ENCODE assay signal across 1 cellular context in genomic region chr9:131349881-131350563, GRCh38.
A peak's percentile ranks its signal among the peaks of the same experiment; 100 is the strongest.
TF ChIP-seq lines count a peak whose summit lies in the region.

No MANE protein-coding gene starts in this region.

TF ChIP-seq in K562, 482 proteins besides CTCF, POLR2A, EP300 and RAD21 (continued from another document and continues in another):
- TF ChIP-seq, protein P1, sequence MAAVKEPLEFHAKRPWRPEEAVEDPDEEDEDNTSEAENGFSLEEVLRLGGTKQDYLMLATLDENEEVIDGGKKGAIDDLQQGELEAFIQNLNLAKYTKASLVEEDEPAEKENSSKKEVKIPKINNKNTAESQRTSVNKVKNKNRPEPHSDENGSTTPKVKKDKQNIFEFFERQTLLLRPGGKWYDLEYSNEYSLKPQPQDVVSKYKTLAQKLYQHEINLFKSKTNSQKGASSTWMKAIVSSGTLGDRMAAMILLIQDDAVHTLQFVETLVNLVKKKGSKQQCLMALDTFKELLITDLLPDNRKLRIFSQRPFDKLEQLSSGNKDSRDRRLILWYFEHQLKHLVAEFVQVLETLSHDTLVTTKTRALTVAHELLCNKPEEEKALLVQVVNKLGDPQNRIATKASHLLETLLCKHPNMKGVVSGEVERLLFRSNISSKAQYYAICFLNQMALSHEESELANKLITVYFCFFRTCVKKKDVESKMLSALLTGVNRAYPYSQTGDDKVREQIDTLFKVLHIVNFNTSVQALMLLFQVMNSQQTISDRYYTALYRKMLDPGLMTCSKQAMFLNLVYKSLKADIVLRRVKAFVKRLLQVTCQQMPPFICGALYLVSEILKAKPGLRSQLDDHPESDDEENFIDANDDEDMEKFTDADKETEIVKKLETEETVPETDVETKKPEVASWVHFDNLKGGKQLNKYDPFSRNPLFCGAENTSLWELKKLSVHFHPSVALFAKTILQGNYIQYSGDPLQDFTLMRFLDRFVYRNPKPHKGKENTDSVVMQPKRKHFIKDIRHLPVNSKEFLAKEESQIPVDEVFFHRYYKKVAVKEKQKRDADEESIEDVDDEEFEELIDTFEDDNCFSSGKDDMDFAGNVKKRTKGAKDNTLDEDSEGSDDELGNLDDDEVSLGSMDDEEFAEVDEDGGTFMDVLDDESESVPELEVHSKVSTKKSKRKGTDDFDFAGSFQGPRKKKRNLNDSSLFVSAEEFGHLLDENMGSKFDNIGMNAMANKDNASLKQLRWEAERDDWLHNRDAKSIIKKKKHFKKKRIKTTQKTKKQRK (IDR thresholded peaks at IDR 0.05; ENCODE audit: borderline replicate concordance, low read depth, low read length) = no peak
- TF ChIP-seq ATF2 (CRISPR knock-in tag; IDR thresholded peaks at IDR 0.05) (no peak), ZNF347 (CRISPR knock-in tag; IDR thresholded peaks at IDR 0.05; ENCODE audit: low read depth) (no peak), ZNF224 (CRISPR knock-in tag; IDR thresholded peaks at IDR 0.05) (no peak), PPARD (CRISPR knock-in tag; IDR thresholded peaks at IDR 0.05) (no peak), ZBTB17 (CRISPR knock-in tag; IDR thresholded peaks at IDR 0.05) (no peak), TEAD4 (IDR thresholded peaks at IDR 0.05; ENCODE audit: low read length) (no peak), TEAD4 (CRISPR knock-in tag; IDR thresholded peaks at IDR 0.05; ENCODE audit: borderline replicate concordance) (no peak), MED1 (CRISPR knock-in tag; IDR thresholded peaks at IDR 0.05; ENCODE audit: borderline replicate concordance) (no peak), POLR3G (IDR thresholded peaks at IDR 0.05; ENCODE audit: extremely low read depth, insufficient read length, insufficient replicate concordance) (no peak), SNRNP70 (optimal IDR thresholded peaks at IDR 0.05; ENCODE audit: low read depth, low read length) (no peak), NFE2L1 (tag; IDR thresholded peaks at IDR 0.05; ENCODE audit: borderline replicate concordance, low read depth) (no peak), NCOA4 (IDR thresholded peaks at IDR 0.05; ENCODE audit: partially characterized antibody) (no peak), MEF2A (IDR thresholded peaks at IDR 0.05; ENCODE audit: control insufficient read depth, low read depth, low read length) (no peak), SOX6 (IDR thresholded peaks at IDR 0.05) (0 out of 2 replicates have a peak, but pooled peaks have one; percentile 24), KDM4B (IDR thresholded peaks at IDR 0.05; ENCODE audit: borderline replicate concordance in 2 of 2, low read depth in 1 of 2) (no peak), PTBP1 (IDR thresholded peaks at IDR 0.05; ENCODE audit: low read depth, low read length) (no peak), MYC (IDR thresholded peaks at IDR 0.05; ENCODE audit: low read depth, low read length) (no peak; the same call in 1 of the 2 replicates), MYC (CRISPR knock-in tag; IDR thresholded peaks at IDR 0.05; ENCODE audit: borderline replicate concordance, low read depth) (no peak), RBM17 (IDR thresholded peaks at IDR 0.05; ENCODE audit: borderline replicate concordance, low read depth, low read length) (no peak), ATF7 (IDR thresholded peaks at IDR 0.05) (0 out of 2 replicates have a peak, but pooled peaks have one; percentile 25), PHF20 (IDR thresholded peaks at IDR 0.05; ENCODE audit: partially characterized antibody) (no peak), FOXJ3 (CRISPR knock-in tag; IDR thresholded peaks at IDR 0.05) (no peak), GATAD2B (IDR thresholded peaks at IDR 0.05; ENCODE audit: borderline replicate concordance) (no peak), MTA3 (IDR thresholded peaks at IDR 0.05; ENCODE audit: borderline replicate concordance) (peak; percentile 34; the same call in 1 of the 2 replicates), CREB5 (CRISPR knock-in tag; IDR thresholded peaks at IDR 0.05) (no peak), POLR3A (IDR thresholded peaks at IDR 0.05; ENCODE audit: borderline replicate concordance, extremely low read depth, insufficient read depth, insufficient read length) (no peak), SP1 (CRISPR knock-in tag; IDR thresholded peaks at IDR 0.05) (0 out of 2 replicates have a peak, but pooled peaks have one; percentile 35), ZMIZ1 (IDR thresholded peaks at IDR 0.05; ENCODE audit: low read depth in 2 of 2, low read length in 2 of 2) (no peak), ZNF217 (CRISPR knock-in tag; IDR thresholded peaks at IDR 0.05) (no peak), RFX1 (IDR thresholded peaks at IDR 0.05) (no peak), BRF1 (IDR thresholded peaks at IDR 0.05; ENCODE audit: borderline replicate concordance, extremely low read depth, insufficient read length) (no peak), RBM39 (optimal IDR thresholded peaks at IDR 0.05; ENCODE audit: low read depth, low read length) (no peak), NR3C1 (CRISPR knock-in tag; IDR thresholded peaks at IDR 0.05) (no peak)
- TF ChIP-seq, protein P2, sequence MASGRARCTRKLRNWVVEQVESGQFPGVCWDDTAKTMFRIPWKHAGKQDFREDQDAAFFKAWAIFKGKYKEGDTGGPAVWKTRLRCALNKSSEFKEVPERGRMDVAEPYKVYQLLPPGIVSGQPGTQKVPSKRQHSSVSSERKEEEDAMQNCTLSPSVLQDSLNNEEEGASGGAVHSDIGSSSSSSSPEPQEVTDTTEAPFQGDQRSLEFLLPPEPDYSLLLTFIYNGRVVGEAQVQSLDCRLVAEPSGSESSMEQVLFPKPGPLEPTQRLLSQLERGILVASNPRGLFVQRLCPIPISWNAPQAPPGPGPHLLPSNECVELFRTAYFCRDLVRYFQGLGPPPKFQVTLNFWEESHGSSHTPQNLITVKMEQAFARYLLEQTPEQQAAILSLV (tag; IDR thresholded peaks at IDR 0.05) = no peak
- TF ChIP-seq, protein P3, sequence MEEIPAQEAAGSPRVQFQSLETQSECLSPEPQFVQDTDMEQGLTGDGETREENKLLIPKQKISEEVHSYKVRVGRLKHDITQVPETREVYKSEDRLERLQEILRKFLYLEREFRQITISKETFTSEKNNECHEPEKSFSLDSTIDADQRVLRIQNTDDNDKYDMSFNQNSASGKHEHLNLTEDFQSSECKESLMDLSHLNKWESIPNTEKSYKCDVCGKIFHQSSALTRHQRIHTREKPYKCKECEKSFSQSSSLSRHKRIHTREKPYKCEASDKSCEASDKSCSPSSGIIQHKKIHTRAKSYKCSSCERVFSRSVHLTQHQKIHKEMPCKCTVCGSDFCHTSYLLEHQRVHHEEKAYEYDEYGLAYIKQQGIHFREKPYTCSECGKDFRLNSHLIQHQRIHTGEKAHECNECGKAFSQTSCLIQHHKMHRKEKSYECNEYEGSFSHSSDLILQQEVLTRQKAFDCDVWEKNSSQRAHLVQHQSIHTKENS (CRISPR knock-in tag; IDR thresholded peaks at IDR 0.05) = no peak
- TF ChIP-seq, protein P4, sequence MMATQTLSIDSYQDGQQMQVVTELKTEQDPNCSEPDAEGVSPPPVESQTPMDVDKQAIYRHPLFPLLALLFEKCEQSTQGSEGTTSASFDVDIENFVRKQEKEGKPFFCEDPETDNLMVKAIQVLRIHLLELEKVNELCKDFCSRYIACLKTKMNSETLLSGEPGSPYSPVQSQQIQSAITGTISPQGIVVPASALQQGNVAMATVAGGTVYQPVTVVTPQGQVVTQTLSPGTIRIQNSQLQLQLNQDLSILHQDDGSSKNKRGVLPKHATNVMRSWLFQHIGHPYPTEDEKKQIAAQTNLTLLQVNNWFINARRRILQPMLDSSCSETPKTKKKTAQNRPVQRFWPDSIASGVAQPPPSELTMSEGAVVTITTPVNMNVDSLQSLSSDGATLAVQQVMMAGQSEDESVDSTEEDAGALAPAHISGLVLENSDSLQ (IDR thresholded peaks at IDR 0.05) = peak; percentile 42; the same call in 1 of the 2 replicates
- TF ChIP-seq, protein P5, sequence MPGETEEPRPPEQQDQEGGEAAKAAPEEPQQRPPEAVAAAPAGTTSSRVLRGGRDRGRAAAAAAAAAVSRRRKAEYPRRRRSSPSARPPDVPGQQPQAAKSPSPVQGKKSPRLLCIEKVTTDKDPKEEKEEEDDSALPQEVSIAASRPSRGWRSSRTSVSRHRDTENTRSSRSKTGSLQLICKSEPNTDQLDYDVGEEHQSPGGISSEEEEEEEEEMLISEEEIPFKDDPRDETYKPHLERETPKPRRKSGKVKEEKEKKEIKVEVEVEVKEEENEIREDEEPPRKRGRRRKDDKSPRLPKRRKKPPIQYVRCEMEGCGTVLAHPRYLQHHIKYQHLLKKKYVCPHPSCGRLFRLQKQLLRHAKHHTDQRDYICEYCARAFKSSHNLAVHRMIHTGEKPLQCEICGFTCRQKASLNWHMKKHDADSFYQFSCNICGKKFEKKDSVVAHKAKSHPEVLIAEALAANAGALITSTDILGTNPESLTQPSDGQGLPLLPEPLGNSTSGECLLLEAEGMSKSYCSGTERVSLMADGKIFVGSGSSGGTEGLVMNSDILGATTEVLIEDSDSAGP (CRISPR knock-in tag; IDR thresholded peaks at IDR 0.05) = no peak
- TF ChIP-seq, protein P6, sequence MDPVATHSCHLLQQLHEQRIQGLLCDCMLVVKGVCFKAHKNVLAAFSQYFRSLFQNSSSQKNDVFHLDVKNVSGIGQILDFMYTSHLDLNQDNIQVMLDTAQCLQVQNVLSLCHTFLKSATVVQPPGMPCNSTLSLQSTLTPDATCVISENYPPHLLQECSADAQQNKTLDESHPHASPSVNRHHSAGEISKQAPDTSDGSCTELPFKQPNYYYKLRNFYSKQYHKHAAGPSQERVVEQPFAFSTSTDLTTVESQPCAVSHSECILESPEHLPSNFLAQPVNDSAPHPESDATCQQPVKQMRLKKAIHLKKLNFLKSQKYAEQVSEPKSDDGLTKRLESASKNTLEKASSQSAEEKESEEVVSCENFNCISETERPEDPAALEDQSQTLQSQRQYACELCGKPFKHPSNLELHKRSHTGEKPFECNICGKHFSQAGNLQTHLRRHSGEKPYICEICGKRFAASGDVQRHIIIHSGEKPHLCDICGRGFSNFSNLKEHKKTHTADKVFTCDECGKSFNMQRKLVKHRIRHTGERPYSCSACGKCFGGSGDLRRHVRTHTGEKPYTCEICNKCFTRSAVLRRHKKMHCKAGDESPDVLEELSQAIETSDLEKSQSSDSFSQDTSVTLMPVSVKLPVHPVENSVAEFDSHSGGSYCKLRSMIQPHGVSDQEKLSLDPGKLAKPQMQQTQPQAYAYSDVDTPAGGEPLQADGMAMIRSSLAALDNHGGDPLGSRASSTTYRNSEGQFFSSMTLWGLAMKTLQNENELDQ (CRISPR knock-in tag; IDR thresholded peaks at IDR 0.05; ENCODE audit: borderline replicate concordance) = no peak
- TF ChIP-seq, protein P7, sequence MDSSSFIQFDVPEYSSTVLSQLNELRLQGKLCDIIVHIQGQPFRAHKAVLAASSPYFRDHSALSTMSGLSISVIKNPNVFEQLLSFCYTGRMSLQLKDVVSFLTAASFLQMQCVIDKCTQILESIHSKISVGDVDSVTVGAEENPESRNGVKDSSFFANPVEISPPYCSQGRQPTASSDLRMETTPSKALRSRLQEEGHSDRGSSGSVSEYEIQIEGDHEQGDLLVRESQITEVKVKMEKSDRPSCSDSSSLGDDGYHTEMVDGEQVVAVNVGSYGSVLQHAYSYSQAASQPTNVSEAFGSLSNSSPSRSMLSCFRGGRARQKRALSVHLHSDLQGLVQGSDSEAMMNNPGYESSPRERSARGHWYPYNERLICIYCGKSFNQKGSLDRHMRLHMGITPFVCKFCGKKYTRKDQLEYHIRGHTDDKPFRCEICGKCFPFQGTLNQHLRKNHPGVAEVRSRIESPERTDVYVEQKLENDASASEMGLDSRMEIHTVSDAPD (CRISPR knock-in tag; IDR thresholded peaks at IDR 0.05) = no peak
- TF ChIP-seq, protein P8, sequence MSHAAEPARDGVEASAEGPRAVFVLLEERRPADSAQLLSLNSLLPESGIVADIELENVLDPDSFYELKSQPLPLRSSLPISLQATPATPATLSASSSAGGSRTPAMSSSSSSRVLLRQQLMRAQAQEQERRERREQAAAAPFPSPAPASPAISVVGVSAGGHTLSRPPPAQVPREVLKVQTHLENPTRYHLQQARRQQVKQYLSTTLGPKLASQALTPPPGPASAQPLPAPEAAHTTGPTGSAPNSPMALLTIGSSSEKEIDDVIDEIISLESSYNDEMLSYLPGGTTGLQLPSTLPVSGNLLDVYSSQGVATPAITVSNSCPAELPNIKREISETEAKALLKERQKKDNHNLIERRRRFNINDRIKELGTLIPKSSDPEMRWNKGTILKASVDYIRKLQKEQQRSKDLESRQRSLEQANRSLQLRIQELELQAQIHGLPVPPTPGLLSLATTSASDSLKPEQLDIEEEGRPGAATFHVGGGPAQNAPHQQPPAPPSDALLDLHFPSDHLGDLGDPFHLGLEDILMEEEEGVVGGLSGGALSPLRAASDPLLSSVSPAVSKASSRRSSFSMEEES (CRISPR knock-in tag; IDR thresholded peaks at IDR 0.05) = no peak
